Comparison of ENCODE assay signal across 22 cellular contexts in genomic region chr13:106061781-106062180, GRCh38.
DNase-seq lines count a peak whose midpoint lies in the region; ATAC-seq and TF ChIP-seq lines count a peak whose summit lies in the region.
"Had no signal": no experiment of that assay in that cellular context is flagged by ENCODE, and none has a peak within 500 bp of the region (broad histone marks: within the 10 kb centered on the region; RNA-seq: fewer than 3 reads in every experiment).

No MANE protein-coding gene starts in this region.

- H3K27ac Mint-ChIP-seq in GM23338, result no peak overlapping the region
- H3K27ac Mint-ChIP-seq in nephron, result peak overlapping the region in 2 of 3 experiments; percentile 66 to 93
- H3K27ac Mint-ChIP-seq: CD14-positive monocyte; CD4-positive, alpha-beta T cell; CD8-positive, alpha-beta memory T cell had no signal

- H3F3A ChIP-seq in GM23338 (replicated peaks; ENCODE audit: low read depth), result no peaks in the 10 kb centered on the region

- no peak overlapping the region for H3K4me2 ChIP-seq in GM23338
- H3K4me2 ChIP-seq: A549; BLaER1 treated with 17β-estradiol and CSF1 and Interleukin-3, amounts not matched to agents 10 nM and 100 nM had no signal

- H3K4me1 Mint-ChIP-seq in GM23338, result no peaks in the 10 kb centered on the region; the same call in 2 of the 3 replicates
- H3K4me1 Mint-ChIP-seq in nephron, result no peaks in the 10 kb centered on the region
- H3K4me1 Mint-ChIP-seq: CD14-positive monocyte; CD8-positive, alpha-beta memory T cell had no signal

- ATAC-seq in GM23338, result no peak
- ATAC-seq: A549, GM12878 had no signal

- H3K9me3 Mint-ChIP-seq in GM23338 (no peaks in the 10 kb centered on the region; the same call in 2 of the 3 replicates), nephron (peaks cover 2% of the 10 kb centered on the region)
- H3K9me3 Mint-ChIP-seq: CD4-positive, alpha-beta T cell; CD8-positive, alpha-beta memory T cell had no signal

- TF ChIP-seq POLR2A in uterus (IDR thresholded peaks at IDR 0.05), result no peak

- DNase-seq in GM23338 (ENCODE audit: low spot score) (no peak), caudate nucleus (lab: John Stamatoyannopoulos, UW) (peak in 38 of 61 donors; percentile 6 to 79 (median 36)), iPS-NIHi11 (ENCODE audit: low spot score) (no peak), coronary artery (ENCODE audit: low spot score) (no peak), uterus (no peak)
- DNase-seq: 8988T; ACHN; AML-193; BE2C; CD4-positive, alpha-beta T cell; CD8-positive, alpha-beta memory T cell; DMS 273 treated with DMSO at 0.1 percent for 48 hours; DMS79; EL; GDM1; GOT3; HCEC 1CT had no signal

- H3K79me2 ChIP-seq in GM23338 (replicated peaks; ENCODE audit: insufficient read depth), result no peaks in the 10 kb centered on the region

- H3K4me1 ChIP-seq in GM23338 (ENCODE audit: insufficient read depth) (no peaks in the 10 kb centered on the region), uterus (no peaks in the 10 kb centered on the region)
- H3K4me1 ChIP-seq: A549; BE2C; BLaER1 treated with 17β-estradiol and CSF1 and Interleukin-3, amounts not matched to agents 10 nM and 100 nM had no signal

- H3K4me3 ChIP-seq in GM23338 (no peak overlapping the region), coronary artery (no peak overlapping the region), uterus (no peak overlapping the region)
- H3K4me3 ChIP-seq: A549; BLaER1 treated with 17β-estradiol and CSF1 and Interleukin-3, amounts not matched to agents 10 nM and 100 nM; GM12878 had no signal

- H3K9me3 ChIP-seq in uterus, result no peaks in the 10 kb centered on the region
- H3K9me3 ChIP-seq: A549; BE2C; BLaER1 treated with 17β-estradiol and CSF1 and Interleukin-3, amounts not matched to agents 10 nM and 100 nM had no signal

- no peaks in the 10 kb centered on the region for H3K27me3 Mint-ChIP-seq in GM23338 (ENCODE audit: insufficient read depth, low read depth, poor library complexity)
- H3K27me3 Mint-ChIP-seq in nephron (ENCODE audit: low read depth), result peaks cover 3% of the 10 kb centered on the region
- H3K27me3 Mint-ChIP-seq: CD4-positive, alpha-beta T cell; CD8-positive, alpha-beta memory T cell had no signal

- no peak overlapping the region for H3K27ac ChIP-seq in GM23338 (ENCODE audit: low read depth)
- no peak overlapping the region for H3K27ac ChIP-seq in caudate nucleus (ENCODE audit: low read depth, low read length)
- no peak overlapping the region for H3K27ac ChIP-seq in coronary artery
- H3K27ac ChIP-seq in uterus, result no peak overlapping the region
- H3K27ac ChIP-seq: A549; BLaER1 treated with 17β-estradiol and CSF1 and Interleukin-3, amounts not matched to agents 10 nM and 100 nM had no signal

- H4K20me1 ChIP-seq in GM23338 (replicated peaks; ENCODE audit: insufficient read depth), result no peaks in the 10 kb centered on the region
- H4K20me1 ChIP-seq: BLaER1 treated with 17β-estradiol and CSF1 and Interleukin-3, amounts not matched to agents 10 nM and 100 nM had no signal

- intact Hi-C loops in uterus (cut with DNase I; ENCODE audit: low total_unique reads), result no loop called here

- H3K36me3 Mint-ChIP-seq in GM23338 (ENCODE audit: low read depth), result no peaks in the 10 kb centered on the region; the same call in 2 of the 3 replicates
- H3K36me3 Mint-ChIP-seq in nephron (ENCODE audit: low read depth), result no peaks in the 10 kb centered on the region
- H3K36me3 Mint-ChIP-seq: CD14-positive monocyte; CD8-positive, alpha-beta memory T cell had no signal

- 0 out of 2 replicates have a peak, but pooled peaks cover 9% of the 10 kb centered on the region for H3K9me2 ChIP-seq in GM23338 (ENCODE audit: insufficient read depth)

- 0 out of 2 replicates have a peak overlapping the region, but pooled peaks have one; percentile 14 for H2AFZ ChIP-seq in GM23338

- no peaks in the 10 kb centered on the region for H3K36me3 ChIP-seq in GM23338 (ENCODE audit: insufficient read depth)
- no peaks in the 10 kb centered on the region for H3K36me3 ChIP-seq in uterus
- H3K36me3 ChIP-seq: BE2C; BLaER1 treated with 17β-estradiol and CSF1 and Interleukin-3, amounts not matched to agents 10 nM and 100 nM had no signal

- H3K4me3 Mint-ChIP-seq in GM23338 (no peak overlapping the region), nephron (peak overlapping the region in 1 of 3 experiments; percentile 5)
- H3K4me3 Mint-ChIP-seq: CD14-positive monocyte; CD4-positive, alpha-beta T cell; CD8-positive, alpha-beta memory T cell had no signal

- H3K27me3 ChIP-seq in GM23338 (ENCODE audit: insufficient read depth) (no peaks in the 10 kb centered on the region), uterus (no peaks in the 10 kb centered on the region)
- H3K27me3 ChIP-seq: BE2C; BLaER1 treated with 17β-estradiol and CSF1 and Interleukin-3, amounts not matched to agents 10 nM and 100 nM had no signal

- no peak for TF ChIP-seq CTCF in GM23338 (conservative IDR thresholded peaks at IDR 0.05; ENCODE audit: low read depth in 2 of 2)
- TF ChIP-seq CTCF in nephron (IDR thresholded peaks at IDR 0.05; ENCODE audit: unreplicated experiment in 3 of 3), result no peak
- TF ChIP-seq CTCF in coronary artery (IDR thresholded peaks at IDR 0.05), result no peak
- TF ChIP-seq CTCF in uterus (IDR thresholded peaks at IDR 0.05), result no peak

TF ChIP-seq in GM23338, 12 proteins besides CTCF, POLR2A, EP300 and RAD21:
- TF ChIP-seq EZH2phosphoT487 (IDR thresholded peaks at IDR 0.05; ENCODE audit: unreplicated experiment), result no peak
- TF ChIP-seq ZNF462 (CRISPR knock-in tag; IDR thresholded peaks at IDR 0.05), result no peak
- TF ChIP-seq ZNF331 (CRISPR knock-in tag; IDR thresholded peaks at IDR 0.05; ENCODE audit: low read depth), result no peak
- TF ChIP-seq EZH2 (IDR thresholded peaks at IDR 0.05; ENCODE audit: low read depth, unreplicated experiment), result no peak
- TF ChIP-seq STAT1 (IDR thresholded peaks at IDR 0.05; ENCODE audit: unreplicated experiment), result no peak
- TF ChIP-seq JUNB (IDR thresholded peaks at IDR 0.05; ENCODE audit: unreplicated experiment), result no peak
- TF ChIP-seq NANOG (IDR thresholded peaks at IDR 0.05; ENCODE audit: borderline replicate concordance), result no peak

Comparison
In these comparisons a context has a peak if more than half of its experiments do, and no peak if none do; other contexts are left out.
1. DNase-seq: peak in caudate nucleus (38 of 61); none in GM23338 (single experiment), iPS-NIHi11 (single experiment), coronary artery (single experiment) and uterus (0 of 2).